Comparison of ENCODE assay signal across 16 cellular contexts in the genomic region with DNA sequence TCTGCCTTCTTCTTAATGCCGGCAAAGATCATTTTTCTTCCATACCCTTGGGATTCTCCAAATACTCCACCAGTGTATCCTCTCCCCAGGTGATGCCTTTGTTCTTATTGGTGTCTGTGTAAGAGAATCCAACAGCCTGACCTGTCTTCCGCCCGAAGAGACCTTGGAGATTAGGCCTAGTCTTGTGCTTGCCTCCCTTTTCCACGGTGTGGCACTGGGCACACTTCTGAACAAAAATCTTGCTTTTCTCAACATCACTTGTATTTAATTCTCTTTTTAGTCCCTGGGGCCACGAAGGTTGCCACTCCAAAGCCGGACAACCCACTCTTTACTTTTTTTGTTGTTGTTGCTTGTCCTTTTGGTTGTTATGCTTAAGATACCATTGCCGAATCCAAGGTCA.
"Had no signal": no experiment of that assay in that cellular context is flagged by ENCODE, and none has a peak within 500 bp of the region (broad histone marks: within the 10 kb centered on the region; RNA-seq: fewer than 3 reads in every experiment).

No MANE protein-coding gene starts in this region.

- ATAC-seq: effector memory CD8-positive, alpha-beta T cell; esophagus mucosa; gastrocnemius medialis; left lobe of liver; naive thymus-derived CD4-positive, alpha-beta T cell; sciatic nerve had no signal

- H3K4me1 Mint-ChIP-seq: nephron had no signal

- H3K4me3 Mint-ChIP-seq: effector memory CD8-positive, alpha-beta T cell; naive thymus-derived CD4-positive, alpha-beta T cell; nephron had no signal

- DNase-seq: effector memory CD8-positive, alpha-beta T cell; foreskin fibroblast; gastrocnemius medialis; kidney; mesenchymal stem cell; midbrain; naive thymus-derived CD4-positive, alpha-beta T cell; nucleus accumbens; stimulated activated CD4-positive, alpha-beta T cell treated with anti-CD3 and anti-CD28 coated beads, Interleukin-4, amount 100 ng/mL, for 4 hours; stimulated activated naive CD4-positive, alpha-beta T cell treated with Interleukin-2 at 50 U/mL for 16 hours; substantia nigra; upper lobe of left lung had no signal

- H3K9me3 Mint-ChIP-seq: effector memory CD8-positive, alpha-beta T cell; naive thymus-derived CD4-positive, alpha-beta T cell; nephron had no signal

- H3K27ac Mint-ChIP-seq: effector memory CD8-positive, alpha-beta T cell; naive thymus-derived CD4-positive, alpha-beta T cell; nephron had no signal

- H3K27me3 Mint-ChIP-seq: effector memory CD8-positive, alpha-beta T cell; naive thymus-derived CD4-positive, alpha-beta T cell had no signal
